20 cellular contexts compared by ENCODE assay signal in the genomic region with DNA sequence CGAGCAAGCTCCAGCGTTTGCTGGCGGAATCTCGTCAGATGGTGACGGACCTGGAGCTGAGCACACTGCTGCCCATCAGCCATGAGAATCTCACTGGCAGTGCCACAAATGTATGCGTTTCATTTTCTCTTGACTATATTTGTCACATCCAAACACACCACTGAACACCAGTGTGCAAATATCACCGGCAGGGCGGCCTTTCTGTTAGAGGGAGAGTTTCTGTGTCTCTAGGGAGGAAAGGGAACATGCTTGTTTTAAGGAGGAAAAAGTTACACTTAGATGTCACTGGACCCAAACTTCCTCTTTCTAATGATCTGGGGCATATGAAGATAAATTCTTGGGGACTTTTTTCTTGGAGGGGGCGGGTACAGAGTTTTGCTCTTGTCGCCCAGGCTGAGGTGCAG. TPM values are rescaled to one million over a fixed set of nuclear protein-coding genes. Genes with fewer than 3 reads are reported as not detected.
DNase-seq lines count a peak whose midpoint lies in the region; ATAC-seq, FAIRE-seq and TF ChIP-seq lines count a peak whose summit lies in the region.
"Had no signal": no experiment of that assay in that cellular context is flagged by ENCODE, and none has a peak within 500 bp of the region (broad histone marks: within the 10 kb centered on the region; RNA-seq: fewer than 3 reads in every experiment).

No MANE protein-coding gene starts in this region.

- FAIRE-seq in GM19239 (lab: Jason Lieb, UNC), result peak; percentile 82
- FAIRE-seq: GM12892, K562 had no signal

- TF ChIP-seq CTCF in activated B cell treated with CpG ODN at 0.5 μM for 24 hours (IDR thresholded peaks at IDR 0.05), result no peak
- no peak for TF ChIP-seq CTCF in uterus (IDR thresholded peaks at IDR 0.05)

- ATAC-seq in activated B cell treated with CpG ODN at 0.5 μM for 24 hours (ENCODE audit: low read depth), result peak; percentile 95
- no peak for ATAC-seq in GM21528 (IDR thresholded peaks at IDR 0.05; ENCODE audit: low FRiP score, unreplicated experiment)
- no peak for ATAC-seq in activated naive CD4-positive, alpha-beta T cell treated with anti-CD3 and anti-CD28 coated beads, Interleukin-2, amount 50 U/mL, for 72 hours
- ATAC-seq: activated CD8-positive, alpha-beta memory T cell treated with anti-CD3 and anti-CD28 coated beads, Interleukin-2, amount 10 ng/mL, durations not matched to agents 7 days and 5 days; K562 had no signal

- DNase-seq in GF-D8 (lab: John Stamatoyannopoulos, UW) (peak; percentile 42), GM19239 (ENCODE audit: insufficient read length, low spot score) (peak; percentile 44), KBM-7 (peak; percentile 73), activated B cell treated with CpG ODN at 0.5 μM for 24 hours (peak; percentile 54), uterus (no peak), DMS79 treated with DMSO at 0.1 percent for 48 hours (lab: John Stamatoyannopoulos, UW) (no peak)
- no peak for DNase-seq in activated naive CD4-positive, alpha-beta T cell treated with anti-CD3 and anti-CD28 coated beads, Interleukin-2, amount 50 U/mL, for 72 hours (ENCODE audit: low spot score in 2 of 2)
- DNase-seq: activated CD8-positive, alpha-beta memory T cell treated with anti-CD3 and anti-CD28 coated beads, Interleukin-2, amount 10 ng/mL, durations not matched to agents 7 days and 5 days; DMS153; foreskin melanocyte; HFFc6; NCI-H187; NCI-H69; Right ventricle myocardium superior had no signal

- no peak for TF ChIP-seq POLR2A in uterus (IDR thresholded peaks at IDR 0.05)

- H3K4me1 Mint-ChIP-seq in activated B cell treated with CpG ODN at 0.5 μM for 24 hours, result peaks cover 53% of the 10 kb centered on the region
- H3K4me1 Mint-ChIP-seq: activated naive CD4-positive, alpha-beta T cell treated with anti-CD3 and anti-CD28 coated beads, Interleukin-2, amount 50 U/mL, for 24 hours had no signal

- no peaks in the 10 kb centered on the region for H3K36me3 Mint-ChIP-seq in activated B cell treated with CpG ODN at 0.5 μM for 24 hours (ENCODE audit: low read depth)
- no peaks in the 10 kb centered on the region for H3K36me3 Mint-ChIP-seq in activated naive CD4-positive, alpha-beta T cell treated with anti-CD3 and anti-CD28 coated beads, Interleukin-2, amount 50 U/mL, for 72 hours
- H3K36me3 Mint-ChIP-seq: activated CD8-positive, alpha-beta memory T cell treated with anti-CD3 and anti-CD28 coated beads, Interleukin-2, amount 10 ng/mL, durations not matched to agents 7 days and 5 days had no signal

- H3K27me3 Mint-ChIP-seq in activated B cell treated with CpG ODN at 0.5 μM for 24 hours, result no peaks in the 10 kb centered on the region
- H3K27me3 Mint-ChIP-seq: activated CD8-positive, alpha-beta memory T cell treated with anti-CD3 and anti-CD28 coated beads, Interleukin-2, amount 10 ng/mL, durations not matched to agents 7 days and 5 days; activated naive CD4-positive, alpha-beta T cell treated with anti-CD3 and anti-CD28 coated beads, Interleukin-2, amount 50 U/mL, for 24 hours had no signal

- H3K27me3 ChIP-seq in uterus, result no peaks in the 10 kb centered on the region
- H3K27me3 ChIP-seq: cardiac muscle cell had no signal

- H3K4me1 ChIP-seq in uterus, result no peaks in the 10 kb centered on the region

- H3K4me3 ChIP-seq in uterus, result no peak overlapping the region
- H3K4me3 ChIP-seq: cardiac muscle cell, K562 had no signal

- CTCF ChIA-PET in activated B cell treated with CpG ODN at 0.5 μM for 24 hours (lab: Charles Lee), result interaction anchor here (0.8 to 2.1 kb wide), 3 partner anchors 13 to 23 kb away, joined by 3 to 9 read pairs (median 7); partner anchors contain the start of gene HIP1R

- H3K9me3 ChIP-seq in uterus, result no peaks in the 10 kb centered on the region

- no peaks in the 10 kb centered on the region for H3K36me3 ChIP-seq in uterus
- H3K36me3 ChIP-seq: cardiac muscle cell had no signal

- no peak overlapping the region for H3K27ac ChIP-seq in uterus
- H3K27ac ChIP-seq: cardiac muscle cell, VCaP had no signal

- POLR2A ChIA-PET in activated B cell treated with CpG ODN at 0.5 μM for 24 hours (lab: Charles Lee), result interaction anchor here (0.7 to 5.8 kb wide), 7 partner anchors 13 to 1225 kb away, joined by 3 to 55 read pairs (median 7); partner anchors contain the start of gene HIP1R

- peak overlapping the region; percentile 86 for H3K4me3 Mint-ChIP-seq in activated B cell treated with CpG ODN at 0.5 μM for 24 hours
- H3K4me3 Mint-ChIP-seq: activated CD8-positive, alpha-beta memory T cell treated with anti-CD3 and anti-CD28 coated beads, Interleukin-2, amount 10 ng/mL, durations not matched to agents 7 days and 5 days; activated naive CD4-positive, alpha-beta T cell treated with anti-CD3 and anti-CD28 coated beads, Interleukin-2, amount 50 U/mL, for 24 hours; HFFc6 had no signal

- H3K9me3 Mint-ChIP-seq in activated B cell treated with CpG ODN at 0.5 μM for 24 hours, result no peaks in the 10 kb centered on the region
- H3K9me3 Mint-ChIP-seq in activated naive CD4-positive, alpha-beta T cell treated with anti-CD3 and anti-CD28 coated beads, Interleukin-2, amount 50 U/mL, for 72 hours, result no peaks in the 10 kb centered on the region
- H3K9me3 Mint-ChIP-seq: activated naive CD4-positive, alpha-beta T cell treated with anti-CD3 and anti-CD28 coated beads, Interleukin-2, amount 50 U/mL, for 24 hours; HFFc6 had no signal

- H3K27ac Mint-ChIP-seq in activated B cell treated with CpG ODN at 0.5 μM for 24 hours, result peak overlapping the region; percentile 98
- H3K27ac Mint-ChIP-seq in activated naive CD4-positive, alpha-beta T cell treated with anti-CD3 and anti-CD28 coated beads, Interleukin-2, amount 50 U/mL, for 72 hours, result no peak overlapping the region
- H3K27ac Mint-ChIP-seq: activated CD8-positive, alpha-beta memory T cell treated with anti-CD3 and anti-CD28 coated beads, Interleukin-2, amount 10 ng/mL, durations not matched to agents 7 days and 5 days; activated naive CD4-positive, alpha-beta T cell treated with anti-CD3 and anti-CD28 coated beads, Interleukin-2, amount 50 U/mL, for 24 hours; HFFc6 had no signal

- in situ Hi-C loops in KBM-7 (cut with MboI; ENCODE audit: low pct_unique_long_range_greater_than_20kb, low sequenced_read_pairs), result no loop called here

- intact Hi-C loops in activated B cell treated with CpG ODN at 0.5 μM for 24 hours (cut with micrococcal nuclease), result loop anchor here (1.0 to 2.0 kb wide), 5 partner anchors 8 to 88 kb away; no protein-coding TSS in a partner anchor
- intact Hi-C loops in uterus (cut with DNase I; ENCODE audit: low total_unique reads), result no loop called here

RNA-seq across cellular contexts. Expression of gene HIP1R, which starts 21.9 kb away (rescaled TPM):
- total RNA-seq in activated B cell treated with CpG ODN at 0.5 μM for 24 hours (132 and 154 TPM in 2 replicates), uterus (10 to 100 TPM in 3 of 4 donors, 1 to 10 TPM in 1; 2.9 to 31.3 (median 25.8) TPM)
- 10 to 100 TPM; 16.7 to 48.9 TPM for total RNA-seq in activated naive CD4-positive, alpha-beta T cell treated with anti-CD3 and anti-CD28 coated beads, Interleukin-2, amount 50 U/mL, for 72 hours

RNA-seq across cellular contexts. Expression of gene CCDC62, which starts 38.9 kb away (rescaled TPM):
- 1.6 and 1.7 TPM in 2 replicates for total RNA-seq in activated B cell treated with CpG ODN at 0.5 μM for 24 hours
- total RNA-seq in activated naive CD4-positive, alpha-beta T cell treated with anti-CD3 and anti-CD28 coated beads, Interleukin-2, amount 50 U/mL, for 72 hours, result 1 to 10 TPM in 1 of 2 donors, under 1 TPM in 1; 0.37 to 1.8 TPM
- total RNA-seq in uterus, result 1 to 10 TPM in 2 of 4 donors, under 1 TPM in 2; 0.26 to 2.4 (median 1.1) TPM

Comparison
In these comparisons a context has a peak if more than half of its experiments do, and no peak if none do; other contexts are left out.
1. DNase-seq: peak in GF-D8 (single experiment), GM19239 (single experiment), KBM-7 (single experiment) and activated B cell treated with CpG ODN at 0.5 μM for 24 hours (single experiment); none in activated naive CD4-positive, alpha-beta T cell treated with anti-CD3 and anti-CD28 coated beads, Interleukin-2, amount 50 U/mL, for 72 hours (0 of 2), uterus (0 of 2) and DMS79 treated with DMSO at 0.1 percent for 48 hours (single experiment).